ENCODE assay signal across 8 cellular contexts in the genomic region with DNA sequence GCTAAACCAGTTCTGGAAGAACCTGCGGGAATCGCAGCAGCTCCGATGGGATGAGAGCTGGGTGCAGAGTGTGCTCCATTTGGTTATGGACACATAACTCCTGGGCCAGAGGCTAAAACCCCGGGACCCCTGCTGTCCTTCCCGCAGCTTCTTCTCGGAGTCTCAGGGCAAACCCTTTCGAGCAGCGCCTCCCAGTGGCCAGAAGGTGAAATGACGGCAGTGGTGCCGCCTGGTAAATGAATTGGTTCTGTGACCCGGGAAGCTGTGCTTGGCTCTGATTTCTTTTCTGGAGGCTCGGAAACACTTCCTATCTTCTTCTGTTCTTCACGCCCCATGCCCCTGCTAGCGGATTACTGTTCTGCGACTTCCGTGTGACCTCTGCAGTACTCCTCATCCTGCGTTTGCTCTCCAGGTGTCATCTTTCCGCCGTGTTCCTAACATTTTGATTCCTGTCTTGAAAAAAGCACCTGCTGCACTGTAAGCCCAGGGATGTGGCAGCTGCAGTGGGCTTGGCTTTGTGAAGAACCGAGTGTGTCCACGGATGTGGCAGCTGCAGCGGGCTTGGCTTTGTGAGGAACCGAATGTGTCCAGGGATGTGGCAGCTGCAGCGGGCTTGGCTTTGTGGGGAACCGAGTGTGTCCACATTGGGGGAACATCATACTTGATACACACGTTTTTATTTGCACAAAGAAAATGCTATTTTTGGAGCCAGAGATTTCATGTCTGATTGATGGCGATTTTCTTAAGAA.
DNase-seq lines count a peak whose midpoint lies in the region; ATAC-seq, FAIRE-seq and TF ChIP-seq lines count a peak whose summit lies in the region.
"Not testable (repeated sequence)": the region's sequence is repeated elsewhere in the genome, so short reads cannot be mapped to it uniquely, and the experiment has no call there.

No MANE protein-coding gene starts in this region.

- not testable (repeated sequence) for H3K9me3 ChIP-seq in CD4-positive, alpha-beta memory T cell (ENCODE audit: control insufficient read depth in 1 of 2, low read length in 2 of 2); astrocyte (ENCODE audit: insufficient read depth, low read depth, low read length)

- not testable (repeated sequence) for H3K27me3 ChIP-seq in CD4-positive, alpha-beta memory T cell (ENCODE audit: insufficient read depth, low read length); astrocyte (ENCODE audit: insufficient read depth, low read length)

- peaks cover 4 to 12% (median 10%) of the 10 kb centered on the region in 4 donors for H3K4me1 Mint-ChIP-seq in CD4-positive, alpha-beta memory T cell
- H3K4me1 Mint-ChIP-seq in activated CD4-positive, alpha-beta T cell treated with anti-CD3 and anti-CD28 coated beads, Interleukin-2, amount 10 ng/mL, durations not matched to agents 7 days and 5 days; astrocyte (ENCODE audit: low read depth, unreplicated experiment): not testable (repeated sequence)
- H3K4me1 Mint-ChIP-seq in naive thymus-derived CD8-positive, alpha-beta T cell: peaks cover 7 to 16% (median 13%) of the 10 kb centered on the region in 4 donors

- intact Hi-C loops in CD4-positive, alpha-beta memory T cell (cut with micrococcal nuclease): not testable (repeated sequence)

- H3K4me2 ChIP-seq in astrocyte (ENCODE audit: low read length): not testable (repeated sequence)

- H3K36me3 Mint-ChIP-seq in CD4-positive, alpha-beta memory T cell; activated CD4-positive, alpha-beta T cell treated with anti-CD3 and anti-CD28 coated beads, Interleukin-2, amount 10 ng/mL, durations not matched to agents 7 days and 5 days (ENCODE audit: low read depth); astrocyte (ENCODE audit: low read depth, unreplicated experiment); naive thymus-derived CD8-positive, alpha-beta T cell: not testable (repeated sequence)

- H3K4me1 ChIP-seq in CD4-positive, alpha-beta memory T cell (ENCODE audit: insufficient read depth, low read length); astrocyte (ENCODE audit: insufficient read depth, low read length): not testable (repeated sequence)

- not testable (repeated sequence) for FAIRE-seq in astrocyte (lab: Jason Lieb, UNC)

- H3K79me2 ChIP-seq in astrocyte (ENCODE audit: insufficient read depth, low read length): not testable (repeated sequence)

- H3K27ac Mint-ChIP-seq in CD4-positive, alpha-beta memory T cell: peak overlapping the region in 1 of 7 donors; percentile 47
- not testable (repeated sequence) for H3K27ac Mint-ChIP-seq in activated CD4-positive, alpha-beta T cell treated with anti-CD3 and anti-CD28 coated beads, Interleukin-2, amount 10 ng/mL, durations not matched to agents 7 days and 5 days; astrocyte (ENCODE audit: unreplicated experiment)
- H3K27ac Mint-ChIP-seq in naive thymus-derived CD8-positive, alpha-beta T cell: peak overlapping the region in 1 of 10 donors; percentile 53

- H2AFZ ChIP-seq in astrocyte (ENCODE audit: low read depth, low read length): not testable (repeated sequence)

- H3K9me3 Mint-ChIP-seq in CD4-positive, alpha-beta memory T cell; activated CD4-positive, alpha-beta T cell treated with anti-CD3 and anti-CD28 coated beads, Interleukin-2, amount 10 ng/mL, durations not matched to agents 7 days and 5 days; astrocyte (ENCODE audit: unreplicated experiment); naive thymus-derived CD8-positive, alpha-beta T cell: not testable (repeated sequence)

- not testable (repeated sequence) for H4K20me1 ChIP-seq in astrocyte (ENCODE audit: insufficient read depth, low read length)

- not testable (repeated sequence) for H3K9ac ChIP-seq in astrocyte (ENCODE audit: low read length)

- peak overlapping the region in 1 of 8 donors; percentile 13 for H3K4me3 Mint-ChIP-seq in CD4-positive, alpha-beta memory T cell
- H3K4me3 Mint-ChIP-seq in activated CD4-positive, alpha-beta T cell treated with anti-CD3 and anti-CD28 coated beads, Interleukin-2, amount 10 ng/mL, durations not matched to agents 7 days and 5 days; astrocyte (ENCODE audit: unreplicated experiment): not testable (repeated sequence)
- peak overlapping the region in 5 of 10 donors; percentile 7 to 48 (median 33) for H3K4me3 Mint-ChIP-seq in naive thymus-derived CD8-positive, alpha-beta T cell

- DNase-seq in CD4-positive, alpha-beta memory T cell: peak in 4 of 5 donors; percentile 39 to 54 (median 46)
- peak; percentile 61 for DNase-seq in HT-29 (ENCODE audit: low spot score)
- peak; percentile 20 for DNase-seq in NCI-H774 (lab: John Stamatoyannopoulos, UW)
- DNase-seq in activated CD4-positive, alpha-beta T cell treated with anti-CD3 and anti-CD28 coated beads, Interleukin-2, amount 10 ng/mL, durations not matched to agents 7 days and 5 days: peak; percentile 42
- DNase-seq in astrocyte (ENCODE audit: low read depth): peak; percentile 12
- DNase-seq in foreskin fibroblast: not testable (repeated sequence)
- DNase-seq in naive thymus-derived CD8-positive, alpha-beta T cell: peak in 8 of 10 donors; percentile 26 to 66 (median 54)
- peak; percentile 23 for DNase-seq in stimulated activated CD8-positive, alpha-beta memory T cell treated with anti-CD3 and anti-CD28 coated beads, Interleukin-4, amount 100 ng/mL, for 24 hours (ENCODE audit: low read depth)

- not testable (repeated sequence) for H3K27me3 Mint-ChIP-seq in CD4-positive, alpha-beta memory T cell; activated CD4-positive, alpha-beta T cell treated with anti-CD3 and anti-CD28 coated beads, Interleukin-2, amount 10 ng/mL, durations not matched to agents 7 days and 5 days; astrocyte (ENCODE audit: low read depth, unreplicated experiment); naive thymus-derived CD8-positive, alpha-beta T cell

- POLR2A ChIA-PET in CD4-positive, alpha-beta memory T cell (lab: Charles Lee; ENCODE audit: partially characterized antibody); activated CD4-positive, alpha-beta T cell treated with anti-CD3 and anti-CD28 coated beads, Interleukin-2, amount 10 ng/mL, durations not matched to agents 7 days and 5 days (lab: Charles Lee); naive thymus-derived CD8-positive, alpha-beta T cell (lab: Charles Lee): not testable (repeated sequence)

- not testable (repeated sequence) for H3K36me3 ChIP-seq in CD4-positive, alpha-beta memory T cell (ENCODE audit: insufficient read depth, low read length); astrocyte (ENCODE audit: insufficient read depth, low read length)

- CTCF ChIA-PET in CD4-positive, alpha-beta memory T cell (lab: Charles Lee; ENCODE audit: partially characterized antibody): interaction anchor here (1.2 kb wide), 1 partner anchor 9 kb away, joined by 4 read pairs; no protein-coding TSS in a partner anchor
- CTCF ChIA-PET in activated CD4-positive, alpha-beta T cell treated with anti-CD3 and anti-CD28 coated beads, Interleukin-2, amount 10 ng/mL, durations not matched to agents 7 days and 5 days (lab: Charles Lee): not testable (repeated sequence)

- TF ChIP-seq CTCF in astrocyte (IDR thresholded peaks at IDR 0.05; ENCODE audit: insufficient read depth, low read depth, low read length) (peak; percentile 41), foreskin fibroblast (IDR thresholded peaks at IDR 0.05; ENCODE audit: low read depth, low read length) (peak; percentile 60)

- H3K4me3 ChIP-seq in CD4-positive, alpha-beta memory T cell (ENCODE audit: low read length in 2 of 2); astrocyte (ENCODE audit: insufficient read depth, low read depth, low read length); foreskin fibroblast (ENCODE audit: low read depth in 1 of 2, low read length in 2 of 2): not testable (repeated sequence)

- not testable (repeated sequence) for ATAC-seq in naive thymus-derived CD8-positive, alpha-beta T cell

- H3K27ac ChIP-seq in CD4-positive, alpha-beta memory T cell (ENCODE audit: low read depth, low read length); astrocyte (ENCODE audit: low read depth, low read length): not testable (repeated sequence)
